In genomic region chr13:24053505-24054251, GRCh38 we compare ENCODE assay signal across 8 cellular contexts.
DNase-seq lines count a peak whose midpoint lies in the region; ATAC-seq, FAIRE-seq and TF ChIP-seq lines count a peak whose summit lies in the region.

No MANE protein-coding gene starts in this region.

- no peaks in the 10 kb centered on the region for H3K27me3 Mint-ChIP-seq in progenitor cell of endocrine pancreas

- H3K4me3 ChIP-seq in aorta (ENCODE audit: low read length in 2 of 2), result no peak overlapping the region

- TF ChIP-seq CTCF in progenitor cell of endocrine pancreas (IDR thresholded peaks at IDR 0.05; ENCODE audit: unreplicated experiment), result peak; percentile 76

- H3K4me1 ChIP-seq in aorta (ENCODE audit: control insufficient read depth in 1 of 2, insufficient read depth in 2 of 2, low read length in 2 of 2), result peaks cover 0 to 2% of the 10 kb centered on the region in 2 donors

- H3K27me3 ChIP-seq in aorta (ENCODE audit: control insufficient read depth in 1 of 2, insufficient read depth in 2 of 2, low read length in 1 of 2), result no peaks in the 10 kb centered on the region

- H3K36me3 ChIP-seq in aorta (ENCODE audit: control insufficient read depth in 1 of 2, insufficient read depth in 2 of 2, low read length in 1 of 2), result no peaks in the 10 kb centered on the region

- peak overlapping the region; percentile 81 to 89 for H3K27ac ChIP-seq in aorta (ENCODE audit: low read depth in 1 of 2, low read length in 2 of 2)

- intact Hi-C loops in aorta (cut with DNase I), result loop anchor here in 1 of 2 donors (10.0 kb wide), 1 partner anchor 161 kb away; no protein-coding TSS in a partner anchor

- no peaks in the 10 kb centered on the region for H3K36me3 Mint-ChIP-seq in progenitor cell of endocrine pancreas (ENCODE audit: insufficient read depth)

- peak; percentile 75 for ATAC-seq in GM21360 (IDR thresholded peaks at IDR 0.05; ENCODE audit: unreplicated experiment)
- peak; percentile 65 for ATAC-seq in aorta (ENCODE audit: low FRiP score)

- no peak overlapping the region for H3K4me3 Mint-ChIP-seq in progenitor cell of endocrine pancreas (ENCODE audit: low read depth)

- WGBS in aorta, 2 donors, result 60% methylated on average over 9 of the region's 9 CpGs

- H3K9me3 ChIP-seq in aorta (ENCODE audit: control insufficient read depth, low read length), result no peaks in the 10 kb centered on the region

- H3K9me3 Mint-ChIP-seq in progenitor cell of endocrine pancreas (ENCODE audit: low read depth), result no peaks in the 10 kb centered on the region

- H3K27ac Mint-ChIP-seq in progenitor cell of endocrine pancreas, result no peak overlapping the region

- H3K4me1 Mint-ChIP-seq in progenitor cell of endocrine pancreas (ENCODE audit: low read depth), result peaks cover 5% of the 10 kb centered on the region

- no peak for FAIRE-seq in RCC 7860 (lab: Jason Lieb, UNC)

- peak; percentile 83 for DNase-seq in DMS 273 (lab: John Stamatoyannopoulos, UW; ENCODE audit: unreplicated experiment)
- DNase-seq in HuH-7.5 (ENCODE audit: low spot score), result peak; percentile 58
- peak; percentile 43 for DNase-seq in RCC 7860 (ENCODE audit: low spot score)
- DNase-seq in activated effector memory CD4-positive, alpha-beta T cell treated with Interleukin-2 at 50 U/mL for 16 hours, result peak; percentile 29
- DNase-seq in glomerular visceral epithelial cell (ENCODE audit: extremely low spot score), result peak; percentile 70
- DNase-seq in progenitor cell of endocrine pancreas (ENCODE audit: low spot score, unreplicated experiment), result peak; percentile 38
- no peak for DNase-seq in aorta

Comparison
In these comparisons a context has a peak if more than half of its experiments do, and no peak if none do; other contexts are left out.
1. DNase-seq: peak in DMS 273 (single experiment), HuH-7.5 (single experiment), RCC 7860 (single experiment), activated effector memory CD4-positive, alpha-beta T cell treated with Interleukin-2 at 50 U/mL for 16 hours (single experiment), glomerular visceral epithelial cell (single experiment) and progenitor cell of endocrine pancreas (single experiment); none in aorta (0 of 2).